In genomic region chr19:38649305-38650179, GRCh38 we compare ENCODE assay signal across 8 cellular contexts. TPM values are rescaled to one million over a fixed set of nuclear protein-coding genes. Genes with fewer than 3 reads are reported as not detected.
DNase-seq lines count a peak whose midpoint lies in the region; TF ChIP-seq lines count a peak whose summit lies in the region.

No MANE protein-coding gene starts in this region.

- TF ChIP-seq CTCF in dorsolateral prefrontal cortex (IDR thresholded peaks at IDR 0.05 in 54 of 56, conservative IDR thresholded peaks at IDR 0.05 in 2 of 56; ENCODE audit: low read depth in 1 of 56, partially characterized antibody in 56 of 56) = no peak

- H3K4me3 ChIP-seq in GM08714 (ENCODE audit: low read length) = peak overlapping the region; percentile 88
- H3K4me3 ChIP-seq in dorsolateral prefrontal cortex = peak overlapping the region; percentile 57 to 96 (median 89)

- intact Hi-C loops in dorsolateral prefrontal cortex (cut with DNase I) = loop anchor here (2.0 to 5.0 kb wide), 4 partner anchors 68 to 198 kb away; partner anchors contain the start of genes ECH1 (in 1 of the 2) and HNRNPL (in 1 of the 2)

- H3K27ac ChIP-seq in dorsolateral prefrontal cortex = peak overlapping the region in 56 of 59 donors; percentile 0 to 97 (median 89)

- DNase-seq in NOMO-1 treated with dmso at 0.1 percent for 144 hours (lab: John Stamatoyannopoulos, UW; ENCODE audit: unreplicated experiment) (peak; percentile 27), dorsolateral prefrontal cortex (no peak), mucosa of gallbladder (ENCODE audit: low spot score) (peak; percentile 54), HPDE6-E6E7 (ENCODE audit: extremely low spot score) (no peak), NCI-H1417 treated with DMSO at 0.1 percent for 48 hours (lab: John Stamatoyannopoulos, UW) (no peak), HuH-7 (ENCODE audit: low spot score) (no peak), SKM-1 treated with dmso at 0.1 percent for 144 hours (lab: John Stamatoyannopoulos, UW; ENCODE audit: unreplicated experiment) (no peak)

- no peaks in the 10 kb centered on the region for H3K27me3 ChIP-seq in dorsolateral prefrontal cortex

RNA-seq across cellular contexts. Expression of gene ACTN4, which starts 2.1 kb away (rescaled TPM):
- total RNA-seq in dorsolateral prefrontal cortex (100 to 1,000 TPM; 271 to 539 (median 377) TPM), mucosa of gallbladder (628 TPM)

RNA-seq across cellular contexts. Expression of gene EIF3K, which starts 30.6 kb away (rescaled TPM):
- total RNA-seq in dorsolateral prefrontal cortex = 100 to 1,000 TPM; 165 to 292 (median 241) TPM
- 233 TPM for total RNA-seq in mucosa of gallbladder

RNA-seq across cellular contexts. Expression of gene MAP4K1, which starts 31.8 kb away (rescaled TPM):
- 10 to 100 TPM in 10 of 120 experiments, 1 to 10 TPM in 110; 1.2 to 14.7 (median 5.4) TPM for total RNA-seq in dorsolateral prefrontal cortex
- 8.2 TPM for total RNA-seq in mucosa of gallbladder

Comparison
In these comparisons a context has a peak if more than half of its experiments do, and no peak if none do; other contexts are left out.
1. DNase-seq: peak in NOMO-1 treated with dmso at 0.1 percent for 144 hours (single experiment) and mucosa of gallbladder (single experiment); none in dorsolateral prefrontal cortex (0 of 10), HPDE6-E6E7 (single experiment), NCI-H1417 treated with DMSO at 0.1 percent for 48 hours (single experiment), HuH-7 (single experiment) and SKM-1 treated with dmso at 0.1 percent for 144 hours (single experiment).